In genomic region chr12:96327346-96327745, GRCh38 we compare ENCODE assay signal across 11 cellular contexts.
DNase-seq lines count a peak whose midpoint lies in the region; ATAC-seq and TF ChIP-seq lines count a peak whose summit lies in the region.
"Had no signal": no experiment of that assay in that cellular context is flagged by ENCODE, and none has a peak within 500 bp of the region (broad histone marks: within the 10 kb centered on the region; RNA-seq: fewer than 3 reads in every experiment).

No MANE protein-coding gene starts in this region.

- H3K23ac ChIP-seq in IMR-90 (ENCODE audit: low read depth, low read length) = no peak overlapping the region

- no peaks in the 10 kb centered on the region for H3K9me2 ChIP-seq in SK-N-SH

- no peak overlapping the region for H2BK5ac ChIP-seq in IMR-90 (ENCODE audit: low read depth, low read length, poor library complexity, severe bottlenecking)

- no peak overlapping the region for H3K4me2 ChIP-seq in IMR-90 (ENCODE audit: low read depth, low read length)
- H3K4me2 ChIP-seq in SK-N-SH = no peak overlapping the region

- H3K4me3 ChIP-seq in IMR-90 (ENCODE audit: insufficient read depth, low read depth, low read length) = no peak overlapping the region
- H3K4me3 ChIP-seq in SK-N-SH (ENCODE audit: low read depth in 2 of 2, low read length in 1 of 2) = no peak overlapping the region

- no peak overlapping the region for H2AK5ac ChIP-seq in IMR-90 (ENCODE audit: low read depth, low read length)

- H3K9me3 Mint-ChIP-seq in activated naive CD4-positive, alpha-beta T cell treated with anti-CD3 and anti-CD28 coated beads, Interleukin-2, amount 50 U/mL, for 72 hours = no peaks in the 10 kb centered on the region
- peaks cover 2% of the 10 kb centered on the region for H3K9me3 Mint-ChIP-seq in activated naive CD4-positive, alpha-beta T cell treated with anti-CD3 and anti-CD28 coated beads, Interleukin-2, amount 10 ng/mL, durations not matched to agents 7 days and 5 days

- no peak overlapping the region for H3K27ac ChIP-seq in IMR-90 (ENCODE audit: insufficient read depth, low read length)
- H3K27ac ChIP-seq in SK-N-SH (ENCODE audit: low read depth in 2 of 2, low read length in 1 of 2) = no peak overlapping the region

- no peak for DNase-seq in activated naive CD4-positive, alpha-beta T cell treated with anti-CD3 and anti-CD28 coated beads, Interleukin-2, amount 50 U/mL, for 72 hours (ENCODE audit: low spot score in 2 of 2)
- no peak for DNase-seq in activated naive CD4-positive, alpha-beta T cell treated with anti-CD3 and anti-CD28 coated beads, Interleukin-2, amount 10 ng/mL, durations not matched to agents 7 days and 5 days
- DNase-seq in IMR-90 = no peak
- no peak for DNase-seq in GOT3 (lab: John Stamatoyannopoulos, UW)
- DNase-seq in cerebellar cortex (ENCODE audit: low spot score) = no peak
- DNase-seq in foreskin melanocyte = no peak
- no peak for DNase-seq in SK-N-SH
- DNase-seq: MM.1S, retina had no signal

- CTCF ChIA-PET in activated naive CD4-positive, alpha-beta T cell treated with anti-CD3 and anti-CD28 coated beads, Interleukin-2, amount 10 ng/mL, durations not matched to agents 7 days and 5 days (lab: Charles Lee) = interaction anchor here (0.6 to 1.2 kb wide), 2 partner anchors 72 to 188 kb away, joined by 3 read pairs; no protein-coding TSS in a partner anchor
- CTCF ChIA-PET in IMR-90 (lab: Yijun Ruan, JAX) (no interaction called here), SK-N-SH (lab: Yijun Ruan, JAX) (interaction anchor here (1.4 kb wide), 1 partner anchor 17 kb away, joined by 4 read pairs; no protein-coding TSS in a partner anchor)

- 0 out of 2 replicates have a peak overlapping the region, but pooled peaks have one; percentile 25 for H3K14ac ChIP-seq in IMR-90 (replicated peaks; ENCODE audit: low read depth, low read length)

- no peaks in the 10 kb centered on the region for H3K9me3 ChIP-seq in IMR-90 (ENCODE audit: control insufficient read depth, insufficient read depth, low read length)
- no peaks in the 10 kb centered on the region for H3K9me3 ChIP-seq in SK-N-SH

- no peak for TF ChIP-seq EP300 in SK-N-SH (IDR thresholded peaks at IDR 0.05; ENCODE audit: borderline replicate concordance in 1 of 2, low read depth in 1 of 2, low read length in 1 of 2)

- H3K4ac ChIP-seq in IMR-90 (ENCODE audit: low read depth, low read length) = no peak overlapping the region

- H4K8ac ChIP-seq in IMR-90 (ENCODE audit: low read depth in 2 of 2, low read length in 2 of 2) = no peak overlapping the region

- POLR2A ChIA-PET in IMR-90 (lab: Charles Lee; ENCODE audit: unreplicated experiment) = interaction anchor here (0.5 kb wide), 1 partner anchor 51 kb away, joined by 3 read pairs; no protein-coding TSS in a partner anchor
- POLR2A ChIA-PET in SK-N-SH (lab: Yijun Ruan, JAX) = no interaction called here

- no peak overlapping the region for H4K91ac ChIP-seq in IMR-90 (ENCODE audit: insufficient read depth, low read depth, low read length)

- dilution Hi-C loops in IMR-90 (cut with HindIII; ENCODE audit: low sequenced_read_pairs, unreplicated experiment) = no loop called here

- intact Hi-C loops in IMR-90 (cut with micrococcal nuclease) = no loop called here

- H3K79me1 ChIP-seq in IMR-90 (ENCODE audit: low read depth in 1 of 2, low read length in 2 of 2) = peaks cover 47 to 51% of the 10 kb centered on the region in 2 experiments

- H3K18ac ChIP-seq in IMR-90 (ENCODE audit: low read depth, low read length) = no peak overlapping the region

- H3K36me3 Mint-ChIP-seq in activated naive CD4-positive, alpha-beta T cell treated with anti-CD3 and anti-CD28 coated beads, Interleukin-2, amount 50 U/mL, for 72 hours = peaks cover 5 to 28% of the 10 kb centered on the region in 2 donors
- peaks cover 37% of the 10 kb centered on the region for H3K36me3 Mint-ChIP-seq in activated naive CD4-positive, alpha-beta T cell treated with anti-CD3 and anti-CD28 coated beads, Interleukin-2, amount 10 ng/mL, durations not matched to agents 7 days and 5 days

- H2BK20ac ChIP-seq in IMR-90 (ENCODE audit: low read depth, low read length) = no peak overlapping the region

- H2BK120ac ChIP-seq in IMR-90 (ENCODE audit: low read depth, low read length) = no peak overlapping the region

- no peak overlapping the region for H2AK9ac ChIP-seq in IMR-90 (replicated peaks; ENCODE audit: low read depth, low read length, poor library complexity)

- no TSS peak for BruUV-seq in IMR-90 (replicated peaks; lab: Mats Ljungman, UMichigan)

- H3K27me3 Mint-ChIP-seq in activated naive CD4-positive, alpha-beta T cell treated with anti-CD3 and anti-CD28 coated beads, Interleukin-2, amount 10 ng/mL, durations not matched to agents 7 days and 5 days = no peaks in the 10 kb centered on the region

- in situ Hi-C loops in IMR-90 (cut with MboI; ENCODE audit: low sequenced_read_pairs) = no loop called here

- peaks cover 92% of the 10 kb centered on the region for H3K79me2 ChIP-seq in SK-N-SH (ENCODE audit: insufficient read depth)

- H3K27me3 ChIP-seq in IMR-90 (ENCODE audit: control insufficient read depth, insufficient read depth, low read length) = no peaks in the 10 kb centered on the region
- no peaks in the 10 kb centered on the region for H3K27me3 ChIP-seq in SK-N-SH (ENCODE audit: insufficient read depth)

- TF ChIP-seq RAD21 in IMR-90 (IDR thresholded peaks at IDR 0.05; ENCODE audit: low read length) (no peak), SK-N-SH (IDR thresholded peaks at IDR 0.05; ENCODE audit: low read length) (no peak)

- H2AFZ ChIP-seq in IMR-90 (replicated peaks; ENCODE audit: low read length, poor library complexity) (no peak overlapping the region), SK-N-SH (ENCODE audit: low read depth) (no peak overlapping the region)

- no peak overlapping the region for H2BK15ac ChIP-seq in IMR-90 (ENCODE audit: low read depth, low read length)

- ATAC-seq in activated naive CD4-positive, alpha-beta T cell treated with anti-CD3 and anti-CD28 coated beads, Interleukin-2, amount 50 U/mL, for 72 hours = peak; percentile 26 to 36
- ATAC-seq in HG02678 (IDR thresholded peaks at IDR 0.05; ENCODE audit: unreplicated experiment) = peak; percentile 83
- ATAC-seq in IMR-90 (ENCODE audit: low read depth) = no peak
- ATAC-seq: Panc1 had no signal

- peaks cover 9% of the 10 kb centered on the region for H3F3A ChIP-seq in SK-N-SH (replicated peaks; ENCODE audit: insufficient read depth)

- H3K36me3 ChIP-seq in IMR-90 (ENCODE audit: control insufficient read depth, insufficient read depth, low read length) = peaks cover 17% of the 10 kb centered on the region
- peaks cover 7 to 39% of the 10 kb centered on the region in 2 experiments for H3K36me3 ChIP-seq in SK-N-SH (replicated peaks in 1 of 2; ENCODE audit: control insufficient read depth in 1 of 2, insufficient read depth in 2 of 2, low read length in 1 of 2)

- TF ChIP-seq POLR2A in IMR-90 (IDR thresholded peaks at IDR 0.05; ENCODE audit: low read depth, low read length) = no peak

- no peak for TF ChIP-seq CTCF in IMR-90 (conservative IDR thresholded peaks at IDR 0.05; ENCODE audit: low read depth, low read length)
- TF ChIP-seq CTCF in SK-N-SH (IDR thresholded peaks at IDR 0.05) = no peak

- WGBS in IMR-90 (ENCODE audit: extremely low coverage in 2 of 2, insufficient read length in 1 of 2), 2 experiments = no CpG with 5 or more reads among the region's 1 CpG
- 100% methylated on average over 1 of the region's 1 CpG for WGBS in SK-N-SH (ENCODE audit: low lambda C conversion rate)

- peaks cover 9% of the 10 kb centered on the region; the same call in 1 of the 2 replicates for H3K9me1 ChIP-seq in IMR-90 (ENCODE audit: insufficient read depth, low read length)

- H3K27ac Mint-ChIP-seq in activated naive CD4-positive, alpha-beta T cell treated with anti-CD3 and anti-CD28 coated beads, Interleukin-2, amount 50 U/mL, for 72 hours = peak overlapping the region in 1 of 2 donors; percentile 54
- no peak overlapping the region for H3K27ac Mint-ChIP-seq in activated naive CD4-positive, alpha-beta T cell treated with anti-CD3 and anti-CD28 coated beads, Interleukin-2, amount 10 ng/mL, durations not matched to agents 7 days and 5 days

- H3K56ac ChIP-seq in IMR-90 (ENCODE audit: extremely low read depth, insufficient read depth, low read length) = no peak overlapping the region

- H3K4me1 Mint-ChIP-seq in activated naive CD4-positive, alpha-beta T cell treated with anti-CD3 and anti-CD28 coated beads, Interleukin-2, amount 10 ng/mL, durations not matched to agents 7 days and 5 days = peaks cover 39% of the 10 kb centered on the region

- H3K9ac ChIP-seq in IMR-90 (ENCODE audit: low read depth, low read length) = no peak overlapping the region
- no peak overlapping the region for H3K9ac ChIP-seq in SK-N-SH

- H4K20me1 ChIP-seq in IMR-90 (ENCODE audit: insufficient read depth, low read length) (peaks cover 23% of the 10 kb centered on the region), SK-N-SH (ENCODE audit: insufficient read depth) (peaks cover 19% of the 10 kb centered on the region)

- H3K4me3 Mint-ChIP-seq in activated naive CD4-positive, alpha-beta T cell treated with anti-CD3 and anti-CD28 coated beads, Interleukin-2, amount 10 ng/mL, durations not matched to agents 7 days and 5 days = no peak overlapping the region

- no peak overlapping the region for H4K5ac ChIP-seq in IMR-90 (ENCODE audit: low read depth, low read length)

- no peaks in the 10 kb centered on the region for H3K4me1 ChIP-seq in IMR-90 (ENCODE audit: control insufficient read depth, insufficient read depth, low read length)
- H3K4me1 ChIP-seq in SK-N-SH (ENCODE audit: control insufficient read depth in 1 of 2, insufficient read depth in 2 of 2, low read depth in 1 of 2, low read length in 1 of 2) = no peaks in the 10 kb centered on the region

TF ChIP-seq in IMR-90, 13 proteins besides CTCF, POLR2A, EP300 and RAD21 (continues in another document):
- TF ChIP-seq NFE2L2 (IDR thresholded peaks at IDR 0.05; ENCODE audit: low read depth, low read length) = no peak
- TF ChIP-seq FOS (IDR thresholded peaks at IDR 0.05; ENCODE audit: low read depth, low read length) = no peak
- no peak for TF ChIP-seq SMC3 (IDR thresholded peaks at IDR 0.05; ENCODE audit: low read depth, low read length)
- no peak for TF ChIP-seq CHD1 (IDR thresholded peaks at IDR 0.05; ENCODE audit: low read depth, low read length)

TF ChIP-seq in SK-N-SH, 30 proteins besides CTCF, POLR2A, EP300 and RAD21:
- TF ChIP-seq USF2 (IDR thresholded peaks at IDR 0.05; ENCODE audit: borderline replicate concordance, low read depth, low read length) = no peak
